In the genomic region with DNA sequence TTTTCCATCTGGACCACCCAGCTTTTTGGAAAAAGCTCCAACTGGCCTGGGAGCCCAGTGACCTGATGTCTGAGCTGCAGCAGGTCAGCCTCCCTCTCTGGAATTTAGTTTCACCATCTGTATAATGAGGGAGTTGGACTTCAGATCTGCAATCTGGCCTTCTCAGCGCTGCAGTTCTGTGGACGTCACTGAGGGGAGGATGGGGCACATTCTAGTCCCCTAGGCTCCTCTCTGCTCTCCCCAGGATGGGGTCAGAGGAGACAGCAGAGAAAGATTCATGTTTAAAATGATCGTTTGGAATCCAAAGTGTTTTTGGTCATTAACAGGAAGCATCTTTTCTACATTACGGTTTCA, we compare ENCODE assay signal across 27 cellular contexts. TPM values are rescaled to one million over a fixed set of nuclear protein-coding genes. Genes with fewer than 3 reads are reported as not detected.
"Had no signal": no experiment of that assay in that cellular context is flagged by ENCODE, and none has a peak within 500 bp of the region (broad histone marks: within the 10 kb centered on the region; RNA-seq: fewer than 3 reads in every experiment).

No MANE protein-coding gene starts in this region.

- H3K4me1 ChIP-seq: esophagus squamous epithelium, gastrocnemius medialis, prostate gland, thyroid gland, upper lobe of right lung had no signal

- H2AFZ ChIP-seq: hepatocyte had no signal

- H3K27me3 ChIP-seq: ovary, thyroid gland had no signal

- H3K4me3 Mint-ChIP-seq: activated CD4-positive, alpha-beta memory T cell treated with anti-CD3 and anti-CD28 coated beads for 36 hours; activated CD4-positive, alpha-beta T cell treated with anti-CD3 and anti-CD28 coated beads, Interleukin-2, amount 10 ng/mL, durations not matched to agents 24 days and 14 days; activated naive CD4-positive, alpha-beta T cell treated with anti-CD3 and anti-CD28 coated beads, Interleukin-2, amount 50 U/mL, for 24 hours; activated naive CD8-positive, alpha-beta T cell treated with anti-CD3 and anti-CD28 coated beads, Interleukin-2, amount 50 U/mL, for 24 hours; activated T-cell treated with anti-CD3 and anti-CD28 coated beads, Interleukin-2, amount 50 U/mL, for 4 hours; activated T-helper 17 cell treated with anti-CD3 and anti-CD28 coated beads, Interleukin-2, amount 50 U/mL, for 72 hours; nephron progenitor cell; stimulated activated effector memory CD8-positive, alpha-beta T cell treated with anti-CD3 and anti-CD28 coated beads, Interleukin-12 subunit alpha, Interleukin-12 subunit beta, amount 100 ng/mL, for 72 hours; stimulated activated naive CD8-positive, alpha-beta T cell treated with anti-CD3 and anti-CD28 coated beads, Interleukin-15, Interleukin-2, amounts not matched to agents 100 ng/mL and 50 ng/mL, for 24 hours had no signal

- H3K36me3 Mint-ChIP-seq: activated CD4-positive, alpha-beta memory T cell treated with anti-CD3 and anti-CD28 coated beads for 36 hours; activated naive CD4-positive, alpha-beta T cell treated with anti-CD3 and anti-CD28 coated beads, Interleukin-2, amount 50 U/mL, for 24 hours; naive B cell; stimulated activated effector memory CD8-positive, alpha-beta T cell treated with anti-CD3 and anti-CD28 coated beads, Interleukin-12 subunit alpha, Interleukin-12 subunit beta, amount 100 ng/mL, for 72 hours had no signal

- ATAC-seq: gastrocnemius medialis had no signal

- H3K4me1 Mint-ChIP-seq: activated naive CD8-positive, alpha-beta T cell treated with anti-CD3 and anti-CD28 coated beads, Interleukin-2, amount 50 U/mL, for 24 hours had no signal

- H3K4me3 ChIP-seq: esophagus squamous epithelium, gastrocnemius medialis, hepatocyte, ovary, prostate gland, thyroid gland, upper lobe of right lung had no signal

- H3K4me2 ChIP-seq: hepatocyte had no signal

- H3K27ac ChIP-seq: esophagus squamous epithelium, gastrocnemius medialis, hepatocyte, neutrophil, ovary, prostate gland, thyroid gland, upper lobe of right lung, WERI-Rb-1 had no signal

- H3K9me3 ChIP-seq: esophagus squamous epithelium, gastrocnemius medialis, neutrophil, ovary, prostate gland, thyroid gland, upper lobe of right lung had no signal

- H3K9me3 Mint-ChIP-seq: activated CD4-positive, alpha-beta memory T cell treated with anti-CD3 and anti-CD28 coated beads for 36 hours; activated CD4-positive, alpha-beta T cell treated with anti-CD3 and anti-CD28 coated beads, Interleukin-2, amount 10 ng/mL, durations not matched to agents 24 days and 14 days; activated naive CD4-positive, alpha-beta T cell treated with anti-CD3 and anti-CD28 coated beads, Interleukin-2, amount 50 U/mL, for 24 hours; activated naive CD8-positive, alpha-beta T cell treated with anti-CD3 and anti-CD28 coated beads, Interleukin-2, amount 50 U/mL, for 24 hours; activated T-cell treated with anti-CD3 and anti-CD28 coated beads, Interleukin-2, amount 50 U/mL, for 4 hours; activated T-helper 17 cell treated with anti-CD3 and anti-CD28 coated beads, Interleukin-2, amount 50 U/mL, for 72 hours; naive B cell; nephron progenitor cell; stimulated activated effector memory CD8-positive, alpha-beta T cell treated with anti-CD3 and anti-CD28 coated beads, Interleukin-12 subunit alpha, Interleukin-12 subunit beta, amount 100 ng/mL, for 72 hours; stimulated activated naive CD8-positive, alpha-beta T cell treated with anti-CD3 and anti-CD28 coated beads, Interleukin-15, Interleukin-2, amounts not matched to agents 100 ng/mL and 50 ng/mL, for 24 hours had no signal

- H3K79me2 ChIP-seq: hepatocyte had no signal

- DNase-seq: activated CD4-positive, alpha-beta T cell treated with anti-CD3 and anti-CD28 coated beads, Interleukin-2, amount 10 ng/mL, durations not matched to agents 24 days and 14 days; activated CD4-positive, CD25-positive, alpha-beta regulatory T cell treated with anti-CD3 and anti-CD28 coated beads, Interleukin-2, amount 50 U/mL, for 72 hours; activated T-cell treated with anti-CD3 and anti-CD28 coated beads, Interleukin-2, amount 50 U/mL, for 4 hours; esophagus squamous epithelium; gastrocnemius medialis; islet precursor cell; nephron progenitor cell; ovary; stimulated activated CD4-positive, alpha-beta T cell treated with anti-CD3 and anti-CD28 coated beads, Interleukin-2, amount 100 ng/mL, for 48 hours; T1000; upper lobe of right lung; WERI-Rb-1 had no signal

- H3K27ac Mint-ChIP-seq: activated CD4-positive, alpha-beta memory T cell treated with anti-CD3 and anti-CD28 coated beads for 36 hours; activated CD4-positive, alpha-beta T cell treated with anti-CD3 and anti-CD28 coated beads, Interleukin-2, amount 10 ng/mL, durations not matched to agents 24 days and 14 days; activated naive CD4-positive, alpha-beta T cell treated with anti-CD3 and anti-CD28 coated beads, Interleukin-2, amount 50 U/mL, for 24 hours; activated naive CD8-positive, alpha-beta T cell treated with anti-CD3 and anti-CD28 coated beads, Interleukin-2, amount 50 U/mL, for 24 hours; activated T-helper 17 cell treated with anti-CD3 and anti-CD28 coated beads, Interleukin-2, amount 50 U/mL, for 72 hours; nephron progenitor cell; stimulated activated effector memory CD8-positive, alpha-beta T cell treated with anti-CD3 and anti-CD28 coated beads, Interleukin-12 subunit alpha, Interleukin-12 subunit beta, amount 100 ng/mL, for 72 hours; stimulated activated naive CD8-positive, alpha-beta T cell treated with anti-CD3 and anti-CD28 coated beads, Interleukin-15, Interleukin-2, amounts not matched to agents 100 ng/mL and 50 ng/mL, for 24 hours had no signal

- H3K36me3 ChIP-seq: esophagus squamous epithelium, gastrocnemius medialis, neutrophil, ovary, prostate gland, thyroid gland, upper lobe of right lung, WERI-Rb-1 had no signal

RNA-seq across cellular contexts. Expression of a gene that starts 10.2 kb away (rescaled TPM):
- total RNA-seq: activated CD4-positive, alpha-beta memory T cell treated with anti-CD3 and anti-CD28 coated beads for 36 hours; activated CD4-positive, alpha-beta T cell treated with anti-CD3 and anti-CD28 coated beads, Interleukin-2, amount 10 ng/mL, durations not matched to agents 24 days and 14 days; activated T-cell treated with anti-CD3 and anti-CD28 coated beads, Interleukin-2, amount 50 U/mL, for 4 hours; activated T-helper 17 cell treated with anti-CD3 and anti-CD28 coated beads, Interleukin-2, amount 50 U/mL, for 72 hours; esophagus squamous epithelium; gastrocnemius medialis; hepatocyte; liver; mammary epithelial cell; ovary; prostate gland; subcutaneous adipose tissue; T-helper 1 cell treated with Interleukin-12 subunit alpha and Interleukin-12 subunit beta and Interleukin-4 antibody, amounts not matched to agents 30 ng/mL and 1 ng/mL, for 36 hours; thyroid gland; upper lobe of right lung had no signal
- polyA plus RNA-seq: hepatocyte, liver, mammary epithelial cell, ovary had no signal

RNA-seq across cellular contexts. Expression of a gene that starts 31.4 kb away (rescaled TPM):
- total RNA-seq: activated CD4-positive, alpha-beta memory T cell treated with anti-CD3 and anti-CD28 coated beads for 36 hours; activated CD4-positive, alpha-beta T cell treated with anti-CD3 and anti-CD28 coated beads, Interleukin-2, amount 10 ng/mL, durations not matched to agents 24 days and 14 days; activated T-cell treated with anti-CD3 and anti-CD28 coated beads, Interleukin-2, amount 50 U/mL, for 4 hours; activated T-helper 17 cell treated with anti-CD3 and anti-CD28 coated beads, Interleukin-2, amount 50 U/mL, for 72 hours; esophagus squamous epithelium; gastrocnemius medialis; hepatocyte; liver; mammary epithelial cell; ovary; subcutaneous adipose tissue; T-helper 1 cell treated with Interleukin-12 subunit alpha and Interleukin-12 subunit beta and Interleukin-4 antibody, amounts not matched to agents 30 ng/mL and 1 ng/mL, for 36 hours; thyroid gland; upper lobe of right lung had no signal
- polyA plus RNA-seq: hepatocyte, mammary epithelial cell, ovary had no signal

RNA-seq across cellular contexts. Expression of a gene that starts 46.0 kb away (rescaled TPM):
- total RNA-seq: activated CD4-positive, alpha-beta memory T cell treated with anti-CD3 and anti-CD28 coated beads for 36 hours; activated CD4-positive, alpha-beta T cell treated with anti-CD3 and anti-CD28 coated beads, Interleukin-2, amount 10 ng/mL, durations not matched to agents 24 days and 14 days; activated T-cell treated with anti-CD3 and anti-CD28 coated beads, Interleukin-2, amount 50 U/mL, for 4 hours; activated T-helper 17 cell treated with anti-CD3 and anti-CD28 coated beads, Interleukin-2, amount 50 U/mL, for 72 hours; T-helper 1 cell treated with Interleukin-12 subunit alpha and Interleukin-12 subunit beta and Interleukin-4 antibody, amounts not matched to agents 30 ng/mL and 1 ng/mL, for 36 hours had no signal
